ENCODE assay signal across 9 cellular contexts in the genomic region with DNA sequence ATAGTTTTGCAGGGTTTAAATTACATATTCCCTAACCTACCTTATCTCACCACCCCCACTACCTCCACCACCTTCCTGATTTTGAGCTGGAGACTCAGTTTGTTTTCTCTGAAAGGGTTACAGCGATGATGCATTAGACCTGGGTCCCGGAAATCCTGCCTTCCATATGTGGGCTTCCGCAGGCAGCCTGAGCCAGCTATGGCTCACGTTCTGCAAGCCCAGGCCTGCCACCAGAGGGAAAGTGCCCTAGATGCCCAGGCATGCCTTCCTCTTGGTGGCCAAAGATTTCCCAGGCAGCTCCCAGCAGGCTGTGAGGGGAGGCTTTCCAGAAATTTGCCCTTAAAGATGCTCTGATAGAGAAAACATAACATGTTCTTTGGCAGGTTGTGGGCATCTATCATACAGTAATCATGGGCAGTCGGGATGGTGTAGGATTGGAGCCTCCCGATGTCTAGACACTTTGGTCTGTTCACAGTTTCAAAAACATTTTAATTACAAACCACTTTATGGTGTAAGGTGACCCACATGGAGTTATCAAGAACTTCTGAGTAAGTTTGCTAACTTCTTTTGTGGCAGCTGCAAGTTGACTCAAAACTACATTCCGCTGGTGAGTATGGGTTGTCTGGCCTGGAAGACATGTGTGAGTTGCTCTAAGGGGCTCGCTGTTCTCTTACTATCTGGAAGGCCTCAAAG.
A peak's percentile ranks its signal among the peaks of the same experiment; 100 is the strongest.
DNase-seq lines count a peak whose midpoint lies in the region; ATAC-seq and TF ChIP-seq lines count a peak whose summit lies in the region.
"Had no signal": no experiment of that assay in that cellular context is flagged by ENCODE, and none has a peak within 500 bp of the region (broad histone marks: within the 10 kb centered on the region; RNA-seq: fewer than 3 reads in every experiment).

No MANE protein-coding gene starts in this region.

- H3K27ac ChIP-seq in osteoblast (ENCODE audit: low read depth, low read length), result peak overlapping the region; percentile 27
- H3K27ac ChIP-seq: Peyer's patch had no signal

- peaks cover 38% of the 10 kb centered on the region for H3K4me1 ChIP-seq in osteoblast (ENCODE audit: insufficient read depth, low read length)
- H3K4me1 ChIP-seq: Peyer's patch had no signal

- H3K79me2 ChIP-seq in osteoblast (ENCODE audit: insufficient read depth, low read length), result peaks cover 83% of the 10 kb centered on the region

- no peaks in the 10 kb centered on the region for H3K27me3 ChIP-seq in osteoblast (ENCODE audit: insufficient read depth, low read length)
- H3K27me3 ChIP-seq: Peyer's patch had no signal

- H4K20me1 ChIP-seq in osteoblast (ENCODE audit: insufficient read depth, low read length), result no peaks in the 10 kb centered on the region

- ATAC-seq in GM19043 (IDR thresholded peaks at IDR 0.05; ENCODE audit: low read depth, unreplicated experiment), result peak; percentile 57
- no peak for ATAC-seq in HG03432 (IDR thresholded peaks at IDR 0.05; ENCODE audit: unreplicated experiment)
- no peak for ATAC-seq in HG03159 (IDR thresholded peaks at IDR 0.05; ENCODE audit: unreplicated experiment)

- H2AFZ ChIP-seq in osteoblast (ENCODE audit: low read length), result no peak overlapping the region

- no peak overlapping the region for H3K4me2 ChIP-seq in osteoblast (ENCODE audit: insufficient read depth, low read length)

- TF ChIP-seq CTCF in osteoblast (IDR thresholded peaks at IDR 0.05; ENCODE audit: extremely low read depth, low read depth, low read length), result no peak

- peaks cover 64% of the 10 kb centered on the region for H3K36me3 ChIP-seq in osteoblast (ENCODE audit: insufficient read depth, low read length)

- H3K9me3 ChIP-seq in osteoblast (ENCODE audit: low read depth, low read length), result no peaks in the 10 kb centered on the region
- H3K9me3 ChIP-seq: Peyer's patch had no signal

- DNase-seq in NCI-H446 (lab: John Stamatoyannopoulos, UW) (peak; percentile 50 to 72), osteoblast (ENCODE audit: insufficient read length, low spot score, missing footprints) (no peak), NCI-H748 treated with DMSO at 0.1 percent for 48 hours (lab: John Stamatoyannopoulos, UW) (no peak), glomerular visceral epithelial cell (ENCODE audit: extremely low spot score) (no peak)
- peak; percentile 34 for DNase-seq in activated T-helper 9 cell treated with anti-CD3 and anti-CD28 coated beads, Interleukin-2, amount 50 U/mL, for 16 hours (ENCODE audit: low read depth)
- DNase-seq: Peyer's patch had no signal

- H3K4me3 ChIP-seq in osteoblast (ENCODE audit: insufficient read depth, low read length), result no peak overlapping the region
- H3K4me3 ChIP-seq: Peyer's patch had no signal

Comparison
In these comparisons a context has a peak if more than half of its experiments do, and no peak if none do; other contexts are left out.
1. DNase-seq: peak in NCI-H446 (2 of 2) and activated T-helper 9 cell treated with anti-CD3 and anti-CD28 coated beads, Interleukin-2, amount 50 U/mL, for 16 hours (single experiment); none in osteoblast (single experiment), NCI-H748 treated with DMSO at 0.1 percent for 48 hours (single experiment) and glomerular visceral epithelial cell (single experiment).